Comparison of ENCODE assay signal across 2 cellular contexts in the genomic region with DNA sequence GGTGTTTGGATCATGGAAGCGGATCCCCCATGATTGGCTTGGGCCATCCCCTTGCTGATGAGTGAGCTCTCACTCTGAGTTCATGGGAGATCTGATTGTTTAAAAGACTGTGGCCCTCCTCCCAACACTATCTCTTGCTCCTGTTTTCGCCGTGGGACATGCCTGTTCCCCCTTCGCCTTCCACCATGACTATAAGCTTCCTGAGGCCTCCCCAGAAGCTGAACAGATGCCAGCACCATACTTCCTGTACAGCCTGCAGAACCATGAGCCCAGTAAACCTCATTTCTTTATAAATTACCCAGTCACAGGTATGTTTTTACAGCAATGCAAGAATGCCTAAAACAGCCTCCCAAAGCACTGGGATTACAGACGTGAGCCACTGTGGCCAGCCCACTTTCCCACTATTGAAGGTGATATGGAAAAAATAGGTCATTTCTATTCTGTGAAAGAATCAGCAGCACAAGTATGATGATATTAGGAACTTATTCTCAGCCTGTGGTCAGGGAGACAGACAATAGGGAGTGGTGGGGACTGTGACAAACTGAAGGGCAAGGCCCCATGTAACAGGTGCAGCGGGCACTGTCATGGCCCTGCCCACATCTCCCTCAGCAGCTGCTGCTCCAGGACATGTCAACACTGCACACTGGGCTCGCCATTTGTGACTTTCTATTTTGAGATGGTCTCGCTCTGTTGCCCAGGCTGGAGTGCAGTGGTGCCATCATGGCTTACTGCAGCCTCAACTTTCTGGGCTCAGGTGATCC.
TF ChIP-seq lines count a peak whose summit lies in the region.

No MANE protein-coding gene starts in this region.

TF ChIP-seq in H1, 55 proteins besides CTCF, POLR2A, EP300 and RAD21:
- no peak for TF ChIP-seq ASH2L (IDR thresholded peaks at IDR 0.05; ENCODE audit: low read length)
- TF ChIP-seq CBX8 (IDR thresholded peaks at IDR 0.05; ENCODE audit: borderline replicate concordance, low read depth, low read length), result no peak
- no peak for TF ChIP-seq ZNF274 (IDR thresholded peaks at IDR 0.05; ENCODE audit: borderline replicate concordance, extremely low read depth, low read length)
- TF ChIP-seq SIN3A (conservative IDR thresholded peaks at IDR 0.05 in 1 of 2, IDR thresholded peaks at IDR 0.05 in 1 of 2; ENCODE audit: low read depth in 1 of 2, low read length in 2 of 2), result no peak
- TF ChIP-seq, protein P1, sequence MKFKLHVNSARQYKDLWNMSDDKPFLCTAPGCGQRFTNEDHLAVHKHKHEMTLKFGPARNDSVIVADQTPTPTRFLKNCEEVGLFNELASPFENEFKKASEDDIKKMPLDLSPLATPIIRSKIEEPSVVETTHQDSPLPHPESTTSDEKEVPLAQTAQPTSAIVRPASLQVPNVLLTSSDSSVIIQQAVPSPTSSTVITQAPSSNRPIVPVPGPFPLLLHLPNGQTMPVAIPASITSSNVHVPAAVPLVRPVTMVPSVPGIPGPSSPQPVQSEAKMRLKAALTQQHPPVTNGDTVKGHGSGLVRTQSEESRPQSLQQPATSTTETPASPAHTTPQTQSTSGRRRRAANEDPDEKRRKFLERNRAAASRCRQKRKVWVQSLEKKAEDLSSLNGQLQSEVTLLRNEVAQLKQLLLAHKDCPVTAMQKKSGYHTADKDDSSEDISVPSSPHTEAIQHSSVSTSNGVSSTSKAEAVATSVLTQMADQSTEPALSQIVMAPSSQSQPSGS (IDR thresholded peaks at IDR 0.05; ENCODE audit: low read length), result no peak
- no peak for TF ChIP-seq RFX5 (IDR thresholded peaks at IDR 0.05; ENCODE audit: borderline replicate concordance, low read depth, low read length)
- no peak for TF ChIP-seq TEAD4 (IDR thresholded peaks at IDR 0.05; ENCODE audit: low read depth, low read length)
- no peak for TF ChIP-seq HDAC2 (IDR thresholded peaks at IDR 0.05; ENCODE audit: borderline replicate concordance in 1 of 2, low read depth in 2 of 2, low read length in 2 of 2)
- TF ChIP-seq GABPA (IDR thresholded peaks at IDR 0.05; ENCODE audit: borderline replicate concordance, insufficient read depth, low read length), result no peak
- TF ChIP-seq, protein P2, sequence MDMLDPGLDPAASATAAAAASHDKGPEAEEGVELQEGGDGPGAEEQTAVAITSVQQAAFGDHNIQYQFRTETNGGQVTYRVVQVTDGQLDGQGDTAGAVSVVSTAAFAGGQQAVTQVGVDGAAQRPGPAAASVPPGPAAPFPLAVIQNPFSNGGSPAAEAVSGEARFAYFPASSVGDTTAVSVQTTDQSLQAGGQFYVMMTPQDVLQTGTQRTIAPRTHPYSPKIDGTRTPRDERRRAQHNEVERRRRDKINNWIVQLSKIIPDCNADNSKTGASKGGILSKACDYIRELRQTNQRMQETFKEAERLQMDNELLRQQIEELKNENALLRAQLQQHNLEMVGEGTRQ (IDR thresholded peaks at IDR 0.05; ENCODE audit: low read length), result no peak
- no peak for TF ChIP-seq JUND (IDR thresholded peaks at IDR 0.05; ENCODE audit: low read length)
- no peak for TF ChIP-seq TBP (IDR thresholded peaks at IDR 0.05; ENCODE audit: low read depth, low read length)
- no peak for TF ChIP-seq SIX5 (IDR thresholded peaks at IDR 0.05; ENCODE audit: low read depth, low read length)
- no peak for TF ChIP-seq NRF1 (IDR thresholded peaks at IDR 0.05; ENCODE audit: low read depth, low read length)
- no peak for TF ChIP-seq SP2 (IDR thresholded peaks at IDR 0.05; ENCODE audit: low read length)
- no peak for TF ChIP-seq YY1 (IDR thresholded peaks at IDR 0.05; ENCODE audit: low read depth, low read length)
- no peak for TF ChIP-seq CTBP2 (IDR thresholded peaks at IDR 0.05; ENCODE audit: borderline replicate concordance, insufficient read depth, insufficient read length, low read length)
- TF ChIP-seq, protein P3, sequence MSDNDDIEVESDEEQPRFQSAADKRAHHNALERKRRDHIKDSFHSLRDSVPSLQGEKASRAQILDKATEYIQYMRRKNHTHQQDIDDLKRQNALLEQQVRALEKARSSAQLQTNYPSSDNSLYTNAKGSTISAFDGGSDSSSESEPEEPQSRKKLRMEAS (IDR thresholded peaks at IDR 0.05), result no peak
- TF ChIP-seq NANOG (IDR thresholded peaks at IDR 0.05; ENCODE audit: insufficient read depth, low read depth, low read length, poor library complexity, severe bottlenecking), result no peak

TF ChIP-seq in SK-N-SH treated with all-trans-retinoic acid at 6 μM for 48 hours, 23 proteins besides CTCF, POLR2A, EP300 and RAD21:
- TF ChIP-seq, protein P4, sequence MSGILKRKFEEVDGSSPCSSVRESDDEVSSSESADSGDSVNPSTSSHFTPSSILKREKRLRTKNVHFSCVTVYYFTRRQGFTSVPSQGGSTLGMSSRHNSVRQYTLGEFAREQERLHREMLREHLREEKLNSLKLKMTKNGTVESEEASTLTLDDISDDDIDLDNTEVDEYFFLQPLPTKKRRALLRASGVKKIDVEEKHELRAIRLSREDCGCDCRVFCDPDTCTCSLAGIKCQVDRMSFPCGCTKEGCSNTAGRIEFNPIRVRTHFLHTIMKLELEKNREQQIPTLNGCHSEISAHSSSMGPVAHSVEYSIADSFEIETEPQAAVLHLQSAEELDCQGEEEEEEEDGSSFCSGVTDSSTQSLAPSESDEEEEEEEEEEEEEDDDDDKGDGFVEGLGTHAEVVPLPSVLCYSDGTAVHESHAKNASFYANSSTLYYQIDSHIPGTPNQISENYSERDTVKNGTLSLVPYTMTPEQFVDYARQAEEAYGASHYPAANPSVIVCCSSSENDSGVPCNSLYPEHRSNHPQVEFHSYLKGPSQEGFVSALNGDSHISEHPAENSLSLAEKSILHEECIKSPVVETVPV (CRISPR knock-in tag; IDR thresholded peaks at IDR 0.05), result no peak
- TF ChIP-seq OSR1 (CRISPR knock-in tag; IDR thresholded peaks at IDR 0.05) (no peak), CSDC2 (CRISPR knock-in tag; IDR thresholded peaks at IDR 0.05) (no peak), ZFP30 (CRISPR knock-in tag; IDR thresholded peaks at IDR 0.05) (no peak), TCF4 (CRISPR knock-in tag; IDR thresholded peaks at IDR 0.05; ENCODE audit: borderline replicate concordance) (no peak), ARNTL (CRISPR knock-in tag; IDR thresholded peaks at IDR 0.05; ENCODE audit: borderline replicate concordance, low read depth) (no peak), ZFP3 (CRISPR knock-in tag; IDR thresholded peaks at IDR 0.05) (no peak)
- TF ChIP-seq, protein P5, sequence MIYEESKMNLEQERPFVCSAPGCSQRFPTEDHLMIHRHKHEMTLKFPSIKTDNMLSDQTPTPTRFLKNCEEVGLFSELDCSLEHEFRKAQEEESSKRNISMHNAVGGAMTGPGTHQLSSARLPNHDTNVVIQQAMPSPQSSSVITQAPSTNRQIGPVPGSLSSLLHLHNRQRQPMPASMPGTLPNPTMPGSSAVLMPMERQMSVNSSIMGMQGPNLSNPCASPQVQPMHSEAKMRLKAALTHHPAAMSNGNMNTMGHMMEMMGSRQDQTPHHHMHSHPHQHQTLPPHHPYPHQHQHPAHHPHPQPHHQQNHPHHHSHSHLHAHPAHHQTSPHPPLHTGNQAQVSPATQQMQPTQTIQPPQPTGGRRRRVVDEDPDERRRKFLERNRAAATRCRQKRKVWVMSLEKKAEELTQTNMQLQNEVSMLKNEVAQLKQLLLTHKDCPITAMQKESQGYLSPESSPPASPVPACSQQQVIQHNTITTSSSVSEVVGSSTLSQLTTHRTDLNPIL (CRISPR knock-in tag; IDR thresholded peaks at IDR 0.05; ENCODE audit: low read depth), result no peak
TF ChIP-seq in SK-N-SH treated with all-trans-retinoic acid at 6 μM for 48 hours: peak in this region for 0.
